ENCODE assay signal across 1 cellular context in genomic region chr5:36607838-36608783, GRCh38.
TF ChIP-seq lines count a peak whose summit lies in the region.

No MANE protein-coding gene starts in this region.

TF ChIP-seq in HCT116, 20 proteins besides CTCF, POLR2A, EP300 and RAD21 (continued from another document):
- TF ChIP-seq ZBTB33 (IDR thresholded peaks at IDR 0.05; ENCODE audit: extremely low read depth, insufficient replicate concordance, low read length) (no peak), JUND (IDR thresholded peaks at IDR 0.05) (no peak), SIN3A (IDR thresholded peaks at IDR 0.05; ENCODE audit: low read depth) (no peak), YY1 (IDR thresholded peaks at IDR 0.05; ENCODE audit: extremely low read depth, insufficient replicate concordance, low read depth, low read length) (no peak), EZH2phosphoT487 (IDR thresholded peaks at IDR 0.05; ENCODE audit: borderline replicate concordance) (no peak), SRF (IDR thresholded peaks at IDR 0.05; ENCODE audit: low read depth) (no peak), MAX (IDR thresholded peaks at IDR 0.05) (no peak), CEBPB (IDR thresholded peaks at IDR 0.05; ENCODE audit: low read depth) (no peak), ZNF274 (IDR thresholded peaks at IDR 0.05; ENCODE audit: low read depth, low read length) (no peak), CBX3 (IDR thresholded peaks at IDR 0.05; ENCODE audit: low read depth) (no peak), ZFX (IDR thresholded peaks at IDR 0.05) (no peak)
